ENCODE assay signal across 21 cellular contexts in genomic region chr7:127798769-127799372, GRCh38.
DNase-seq lines count a peak whose midpoint lies in the region; ATAC-seq and TF ChIP-seq lines count a peak whose summit lies in the region.
"Had no signal": no experiment of that assay in that cellular context is flagged by ENCODE, and none has a peak within 500 bp of the region (broad histone marks: within the 10 kb centered on the region; RNA-seq: fewer than 3 reads in every experiment).

No MANE protein-coding gene starts in this region.

- ATAC-seq in psoas muscle (peak in 3 of 4 donors; percentile 51 to 58 (median 54)), HG03439 (IDR thresholded peaks at IDR 0.05; ENCODE audit: unreplicated experiment) (no peak), HG03108 (IDR thresholded peaks at IDR 0.05; ENCODE audit: unreplicated experiment) (no peak)

- 55 to 87% (median 68%) methylated on average over 6 of the region's 6 CpGs for WGBS in adrenal gland, 4 donors
- WGBS in psoas muscle, 3 donors = 50 to 70% (median 57%) methylated on average over 6 of the region's 6 CpGs

- DNase-seq in LHCN-M2 (ENCODE audit: low read depth) (peak; percentile 50), NCI-H2171 treated with DMSO at 0.1 percent for 48 hours (lab: John Stamatoyannopoulos, UW) (peak; percentile 84), adrenal gland (peak in 4 of 7 donors; percentile 23 to 72 (median 40)), psoas muscle (no peak), NCI-H2081 treated with DMSO at 0.1 percent for 48 hours (lab: John Stamatoyannopoulos, UW) (no peak)
- DNase-seq: ACHN, AML-193, DMS153, GF-D8, IMR-90, Karpas-422, MG63, NCI-H1048, NCI-H1436 treated with DMSO at 0.1 percent for 48 hours, NCI-H2029, NCI-H345, NCI-H524 treated with DMSO at 0.1 percent for 48 hours, SHP77, SK-N-SH had no signal

- intact Hi-C loops in adrenal gland (cut with DNase I) (no loop called here), psoas muscle (cut with DNase I) (no loop called here)

- H3K27me3 ChIP-seq in adrenal gland = no peaks in the 10 kb centered on the region
- no peaks in the 10 kb centered on the region for H3K27me3 ChIP-seq in psoas muscle (ENCODE audit: insufficient read depth in 3 of 3, low read length in 2 of 3)
- H3K27me3 ChIP-seq: MG63 had no signal

- H3K4me3 ChIP-seq in adrenal gland = no peak overlapping the region
- H3K4me3 ChIP-seq in psoas muscle = no peak overlapping the region
- H3K4me3 ChIP-seq: MG63 had no signal

- H3K27ac ChIP-seq in adrenal gland = no peak overlapping the region
- no peak overlapping the region for H3K27ac ChIP-seq in psoas muscle

- H3K4me1 ChIP-seq in adrenal gland (replicated peaks in 1 of 2) (peaks cover 5 to 35% of the 10 kb centered on the region in 2 donors), psoas muscle (peaks cover 39% of the 10 kb centered on the region)

- TF ChIP-seq POLR2A in adrenal gland (IDR thresholded peaks at IDR 0.05) = no peak

- H3K9me3 ChIP-seq in adrenal gland (replicated peaks in 1 of 3) (no peaks in the 10 kb centered on the region), psoas muscle (no peaks in the 10 kb centered on the region)
- H3K9me3 ChIP-seq: MG63, SK-N-SH had no signal

- H3K36me3 ChIP-seq in adrenal gland (replicated peaks in 1 of 2) (no peaks in the 10 kb centered on the region), psoas muscle (ENCODE audit: insufficient read depth in 1 of 2, low read depth in 1 of 2) (no peaks in the 10 kb centered on the region)
- H3K36me3 ChIP-seq: MG63 had no signal

- TF ChIP-seq CTCF in adrenal gland (IDR thresholded peaks at IDR 0.05) (no peak), psoas muscle (IDR thresholded peaks at IDR 0.05) (no peak)

Comparison
In these comparisons a context has a peak if more than half of its experiments do, and no peak if none do; other contexts are left out.
1. DNase-seq: peak in LHCN-M2 (single experiment), NCI-H2171 treated with DMSO at 0.1 percent for 48 hours (single experiment) and adrenal gland (4 of 7); none in psoas muscle (0 of 2) and NCI-H2081 treated with DMSO at 0.1 percent for 48 hours (single experiment).
2. ATAC-seq: peak in psoas muscle (3 of 4); none in HG03439 (single experiment) and HG03108 (single experiment).